Comparison of ENCODE assay signal across 27 cellular contexts in the genomic region with DNA sequence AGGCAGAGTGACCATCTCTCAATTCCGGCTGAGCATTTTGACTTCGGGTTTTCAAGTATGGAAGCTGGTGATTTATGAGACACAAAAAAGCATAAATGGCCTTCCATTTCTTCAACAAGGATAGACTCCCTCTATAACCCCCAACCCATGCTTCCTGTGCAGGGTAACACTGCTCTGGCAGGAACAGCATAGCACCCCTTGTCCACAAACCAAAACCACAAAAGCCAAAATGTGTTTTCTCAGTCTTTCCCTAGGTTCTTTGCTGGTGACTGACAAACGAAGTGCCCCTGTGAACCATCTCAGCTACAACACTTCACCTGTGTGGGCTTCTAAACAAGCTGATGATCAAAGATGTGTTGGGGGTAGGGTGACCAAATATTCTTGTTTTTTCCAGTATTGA.
"Had no signal": no experiment of that assay in that cellular context is flagged by ENCODE, and none has a peak within 500 bp of the region (broad histone marks: within the 10 kb centered on the region; RNA-seq: fewer than 3 reads in every experiment).

No MANE protein-coding gene starts in this region.

- DNase-seq: effector CD8-positive, alpha-beta T cell; endodermal cell; foreskin fibroblast; gastrocnemius medialis; head of caudate nucleus; kidney; natural killer cell; pancreas; right lobe of liver; small intestine; stimulated activated CD4-positive, alpha-beta T cell treated with anti-CD3 and anti-CD28 coated beads, Interleukin-15, amount 100 ng/mL, for 24 hours; stimulated activated CD4-positive, alpha-beta T cell treated with anti-CD3 and anti-CD28 coated beads, Interleukin-2, amount 100 ng/mL, for 48 hours; stimulated activated naive B cell treated with anti-CD40 and anti-IgM and Interleukin-4, amounts not matched to agents 10 μg/mL and 1 μg/mL and 100 μg/mL, for 72 hours; upper lobe of right lung; uterus had no signal

- H3K27ac Mint-ChIP-seq: dendritic cell treated with granulocyte-macrophage colony-stimulating factor and Interleukin-4, amounts not matched to agents 40 ng/mL and 50 ng/mL, for 4 days; endodermal cell; memory B cell; natural killer cell; progenitor cell of endocrine pancreas; stimulated activated naive B cell treated with anti-CD40 and anti-IgM and Interleukin-4, amounts not matched to agents 10 μg/mL and 1 μg/mL and 100 μg/mL, for 72 hours; stimulated activated naive CD8-positive, alpha-beta T cell treated with anti-CD3 and anti-CD28 coated beads, Interleukin-15, Interleukin-2, amounts not matched to agents 100 ng/mL and 50 ng/mL, for 24 hours had no signal

- ATAC-seq: esophagus mucosa; gastrocnemius medialis; left lobe of liver; natural killer cell; pancreas; right lobe of liver; stimulated activated naive B cell treated with anti-CD40 and anti-IgM and Interleukin-4, amounts not matched to agents 10 μg/mL and 1 μg/mL and 100 μg/mL, for 72 hours; upper lobe of right lung had no signal

- H3K4me3 Mint-ChIP-seq: dendritic cell treated with granulocyte-macrophage colony-stimulating factor and Interleukin-4, amounts not matched to agents 40 ng/mL and 50 ng/mL, for 4 days; endodermal cell; memory B cell; natural killer cell; neural crest cell; stimulated activated naive B cell treated with anti-CD40 and anti-IgM and Interleukin-4, amounts not matched to agents 10 μg/mL and 1 μg/mL and 100 μg/mL, for 72 hours; stimulated activated naive CD8-positive, alpha-beta T cell treated with anti-CD3 and anti-CD28 coated beads, Interleukin-15, Interleukin-2, amounts not matched to agents 100 ng/mL and 50 ng/mL, for 24 hours had no signal

- H3K4me1 ChIP-seq: gastrocnemius medialis, pancreas, right lobe of liver, tibial nerve, upper lobe of right lung, uterus had no signal

- H3K4me1 Mint-ChIP-seq: memory B cell; natural killer cell; neural crest cell; stimulated activated naive B cell treated with anti-CD40 and anti-IgM and Interleukin-4, amounts not matched to agents 10 μg/mL and 1 μg/mL and 100 μg/mL, for 72 hours had no signal

- H3K36me3 Mint-ChIP-seq: memory B cell; natural killer cell; stimulated activated naive B cell treated with anti-CD40 and anti-IgM and Interleukin-4, amounts not matched to agents 10 μg/mL and 1 μg/mL and 100 μg/mL, for 72 hours had no signal

- H3K9me3 ChIP-seq: gastrocnemius medialis, neutrophil, pancreas, right lobe of liver, thoracic aorta, tibial nerve, upper lobe of right lung, uterus had no signal

- H3K27ac ChIP-seq: epithelial cell of prostate, gastrocnemius medialis, neutrophil, pancreas, right lobe of liver, thoracic aorta, tibial nerve, upper lobe of right lung, uterus had no signal

- H3K36me3 ChIP-seq: gastrocnemius medialis, neutrophil, pancreas, right lobe of liver, thoracic aorta, tibial nerve, upper lobe of right lung, uterus had no signal

- H3K27me3 Mint-ChIP-seq: dendritic cell treated with granulocyte-macrophage colony-stimulating factor and Interleukin-4, amounts not matched to agents 40 ng/mL and 50 ng/mL, for 4 days; memory B cell; progenitor cell of endocrine pancreas; stimulated activated naive B cell treated with anti-CD40 and anti-IgM and Interleukin-4, amounts not matched to agents 10 μg/mL and 1 μg/mL and 100 μg/mL, for 72 hours; stimulated activated naive CD8-positive, alpha-beta T cell treated with anti-CD3 and anti-CD28 coated beads, Interleukin-15, Interleukin-2, amounts not matched to agents 100 ng/mL and 50 ng/mL, for 24 hours had no signal

- H3K4me3 ChIP-seq: gastrocnemius medialis, lung, pancreas, right lobe of liver, thoracic aorta, tibial nerve, upper lobe of right lung, uterus had no signal

- H3K27me3 ChIP-seq: gastrocnemius medialis, neutrophil, pancreas, right lobe of liver, tibial nerve, upper lobe of right lung, uterus had no signal
